In genomic region chr16:82414476-82414875, GRCh38 we compare ENCODE assay signal across 27 cellular contexts.
DNase-seq lines count a peak whose midpoint lies in the region; ATAC-seq, FAIRE-seq and TF ChIP-seq lines count a peak whose summit lies in the region.
"Had no signal": no experiment of that assay in that cellular context is flagged by ENCODE, and none has a peak within 500 bp of the region (broad histone marks: within the 10 kb centered on the region; RNA-seq: fewer than 3 reads in every experiment).

No MANE protein-coding gene starts in this region.

- H3K27ac ChIP-seq in esophagus muscularis mucosa (replicated peaks in 1 of 4) = no peak overlapping the region
- H3K27ac ChIP-seq: BLaER1 had no signal

- CTCF ChIA-PET in activated CD4-positive, alpha-beta T cell treated with anti-CD3 and anti-CD28 coated beads, Interleukin-2, amount 10 ng/mL, durations not matched to agents 7 days and 5 days (lab: Charles Lee) = no interaction called here

- DNase-seq in activated CD4-positive, alpha-beta T cell treated with anti-CD3 and anti-CD28 coated beads, Interleukin-2, amount 10 ng/mL, durations not matched to agents 24 days and 14 days = peak; percentile 19
- no peak for DNase-seq in activated CD4-positive, alpha-beta T cell treated with anti-CD3 and anti-CD28 coated beads, Interleukin-2, amount 10 ng/mL, durations not matched to agents 7 days and 5 days
- DNase-seq in bronchial epithelial cell (ENCODE audit: low read depth) = peak; percentile 6
- peak; percentile 90 for DNase-seq in esophagus muscularis mucosa (ENCODE audit: extremely low spot score)
- DNase-seq in natural killer cell = no peak
- DNase-seq: 8988T; ACHN; BE2C; C1 segment of cervical spinal cord; CD4-positive, alpha-beta memory T cell; CD4-positive, CD25-positive, alpha-beta regulatory T cell; CD8-positive, alpha-beta memory T cell; COR-L47; DMS 273 treated with DMSO at 0.1 percent for 48 hours; DMS153; DMS53; DMS79; DND-41; EL; GDM1 had no signal

- H3K4me1 ChIP-seq in esophagus muscularis mucosa = no peaks in the 10 kb centered on the region
- H3K4me1 ChIP-seq: BE2C, BLaER1 had no signal

- intact Hi-C loops in activated CD4-positive, alpha-beta T cell treated with anti-CD3 and anti-CD28 coated beads, Interleukin-2, amount 10 ng/mL, durations not matched to agents 24 days and 14 days (cut with micrococcal nuclease) = no loop called here
- intact Hi-C loops in esophagus muscularis mucosa (cut with DNase I) = no loop called here
- intact Hi-C loops in natural killer cell (cut with micrococcal nuclease) = no loop called here

- H3K4me3 ChIP-seq in bronchial epithelial cell (ENCODE audit: low read depth, low read length) (no peak overlapping the region), esophagus muscularis mucosa (no peak overlapping the region)
- H3K4me3 ChIP-seq: BLaER1, GM12878 had no signal

- POLR2A ChIA-PET in activated CD4-positive, alpha-beta T cell treated with anti-CD3 and anti-CD28 coated beads, Interleukin-2, amount 10 ng/mL, durations not matched to agents 7 days and 5 days (lab: Charles Lee) = no interaction called here

- TF ChIP-seq CTCF in bronchial epithelial cell (IDR thresholded peaks at IDR 0.05; ENCODE audit: insufficient read depth, low read length, severe bottlenecking) (no peak), esophagus muscularis mucosa (IDR thresholded peaks at IDR 0.05) (no peak), natural killer cell (IDR thresholded peaks at IDR 0.05) (no peak)

- no peaks in the 10 kb centered on the region for H3K36me3 Mint-ChIP-seq in activated CD4-positive, alpha-beta T cell treated with anti-CD3 and anti-CD28 coated beads, Interleukin-2, amount 10 ng/mL, durations not matched to agents 24 days and 14 days (ENCODE audit: low read depth)
- H3K36me3 Mint-ChIP-seq in activated CD4-positive, alpha-beta T cell treated with anti-CD3 and anti-CD28 coated beads, Interleukin-2, amount 10 ng/mL, durations not matched to agents 7 days and 5 days (ENCODE audit: low read depth) = no peaks in the 10 kb centered on the region
- no peaks in the 10 kb centered on the region for H3K36me3 Mint-ChIP-seq in natural killer cell
- H3K36me3 Mint-ChIP-seq: CD14-positive monocyte; CD4-positive, alpha-beta memory T cell; CD4-positive, CD25-positive, alpha-beta regulatory T cell; CD8-positive, alpha-beta memory T cell had no signal

- no peaks in the 10 kb centered on the region for H3K9me3 ChIP-seq in esophagus muscularis mucosa
- H3K9me3 ChIP-seq: BE2C, BLaER1 had no signal

- H3K36me3 ChIP-seq in bronchial epithelial cell (ENCODE audit: control insufficient read depth, insufficient read depth, low read length) = no peaks in the 10 kb centered on the region
- no peaks in the 10 kb centered on the region for H3K36me3 ChIP-seq in esophagus muscularis mucosa
- H3K36me3 ChIP-seq: BE2C, BLaER1 had no signal

- ATAC-seq in natural killer cell (no peak), HG03342 (IDR thresholded peaks at IDR 0.05; ENCODE audit: unreplicated experiment) (no peak)
- ATAC-seq: GM12878 had no signal

- H3K27ac Mint-ChIP-seq in activated CD4-positive, alpha-beta T cell treated with anti-CD3 and anti-CD28 coated beads, Interleukin-2, amount 10 ng/mL, durations not matched to agents 24 days and 14 days = no peak overlapping the region
- H3K27ac Mint-ChIP-seq in activated CD4-positive, alpha-beta T cell treated with anti-CD3 and anti-CD28 coated beads, Interleukin-2, amount 10 ng/mL, durations not matched to agents 7 days and 5 days = no peak overlapping the region
- H3K27ac Mint-ChIP-seq in natural killer cell = no peak overlapping the region
- H3K27ac Mint-ChIP-seq: CD14-positive monocyte; CD4-positive, alpha-beta memory T cell; CD4-positive, CD25-positive, alpha-beta regulatory T cell; CD8-positive, alpha-beta memory T cell had no signal

- no peaks in the 10 kb centered on the region for H3K4me1 Mint-ChIP-seq in activated CD4-positive, alpha-beta T cell treated with anti-CD3 and anti-CD28 coated beads, Interleukin-2, amount 10 ng/mL, durations not matched to agents 24 days and 14 days
- no peaks in the 10 kb centered on the region for H3K4me1 Mint-ChIP-seq in activated CD4-positive, alpha-beta T cell treated with anti-CD3 and anti-CD28 coated beads, Interleukin-2, amount 10 ng/mL, durations not matched to agents 7 days and 5 days
- no peaks in the 10 kb centered on the region for H3K4me1 Mint-ChIP-seq in natural killer cell
- H3K4me1 Mint-ChIP-seq: CD14-positive monocyte; CD4-positive, alpha-beta memory T cell; CD4-positive, CD25-positive, alpha-beta regulatory T cell; CD8-positive, alpha-beta memory T cell had no signal

- WGBS in esophagus muscularis mucosa = 65% methylated on average over 3 of the region's 3 CpGs

- no peaks in the 10 kb centered on the region for H3K27me3 Mint-ChIP-seq in activated CD4-positive, alpha-beta T cell treated with anti-CD3 and anti-CD28 coated beads, Interleukin-2, amount 10 ng/mL, durations not matched to agents 24 days and 14 days
- no peaks in the 10 kb centered on the region for H3K27me3 Mint-ChIP-seq in activated CD4-positive, alpha-beta T cell treated with anti-CD3 and anti-CD28 coated beads, Interleukin-2, amount 10 ng/mL, durations not matched to agents 7 days and 5 days
- peaks cover 8 to 15% of the 10 kb centered on the region in 2 donors for H3K27me3 Mint-ChIP-seq in natural killer cell (ENCODE audit: low read depth in 2 of 2)
- H3K27me3 Mint-ChIP-seq: CD4-positive, alpha-beta memory T cell had no signal

- no peak for TF ChIP-seq EP300 in esophagus muscularis mucosa (IDR thresholded peaks at IDR 0.05)

- TF ChIP-seq POLR2A in esophagus muscularis mucosa (IDR thresholded peaks at IDR 0.05; ENCODE audit: low read depth) = no peak

- H3K27me3 ChIP-seq in bronchial epithelial cell (ENCODE audit: control insufficient read depth, insufficient read depth, low read length) (no peaks in the 10 kb centered on the region), esophagus muscularis mucosa (no peaks in the 10 kb centered on the region)
- H3K27me3 ChIP-seq: BE2C, BLaER1 had no signal

- no peaks in the 10 kb centered on the region for H3K9me3 Mint-ChIP-seq in activated CD4-positive, alpha-beta T cell treated with anti-CD3 and anti-CD28 coated beads, Interleukin-2, amount 10 ng/mL, durations not matched to agents 24 days and 14 days
- no peaks in the 10 kb centered on the region for H3K9me3 Mint-ChIP-seq in activated CD4-positive, alpha-beta T cell treated with anti-CD3 and anti-CD28 coated beads, Interleukin-2, amount 10 ng/mL, durations not matched to agents 7 days and 5 days
- no peaks in the 10 kb centered on the region for H3K9me3 Mint-ChIP-seq in natural killer cell
- H3K9me3 Mint-ChIP-seq: CD4-positive, alpha-beta memory T cell; CD4-positive, CD25-positive, alpha-beta regulatory T cell; CD8-positive, alpha-beta memory T cell had no signal

- no peak for FAIRE-seq in bronchial epithelial cell (lab: Jason Lieb, UNC)
- FAIRE-seq: A204.1, GM12878, GM12892, GM18507 had no signal

- no peak overlapping the region for H3K4me3 Mint-ChIP-seq in activated CD4-positive, alpha-beta T cell treated with anti-CD3 and anti-CD28 coated beads, Interleukin-2, amount 10 ng/mL, durations not matched to agents 24 days and 14 days
- no peak overlapping the region for H3K4me3 Mint-ChIP-seq in activated CD4-positive, alpha-beta T cell treated with anti-CD3 and anti-CD28 coated beads, Interleukin-2, amount 10 ng/mL, durations not matched to agents 7 days and 5 days
- H3K4me3 Mint-ChIP-seq in natural killer cell = no peak overlapping the region
- H3K4me3 Mint-ChIP-seq: CD14-positive monocyte; CD4-positive, alpha-beta memory T cell; CD4-positive, CD25-positive, alpha-beta regulatory T cell; CD8-positive, alpha-beta memory T cell had no signal

Comparison
In these comparisons a context has a peak if more than half of its experiments do, and no peak if none do; other contexts are left out.
1. DNase-seq: peak in activated CD4-positive, alpha-beta T cell treated with anti-CD3 and anti-CD28 coated beads, Interleukin-2, amount 10 ng/mL, durations not matched to agents 24 days and 14 days (single experiment), bronchial epithelial cell (single experiment) and esophagus muscularis mucosa (single experiment); none in activated CD4-positive, alpha-beta T cell treated with anti-CD3 and anti-CD28 coated beads, Interleukin-2, amount 10 ng/mL, durations not matched to agents 7 days and 5 days (single experiment) and natural killer cell (single experiment).